ENCODE assay signal across 20 cellular contexts in genomic region chr10:51915031-51915542, GRCh38.
DNase-seq lines count a peak whose midpoint lies in the region; ATAC-seq and TF ChIP-seq lines count a peak whose summit lies in the region.
"Had no signal": no experiment of that assay in that cellular context is flagged by ENCODE, and none has a peak within 500 bp of the region (broad histone marks: within the 10 kb centered on the region; RNA-seq: fewer than 3 reads in every experiment).

No MANE protein-coding gene starts in this region.

- H3K4me1 Mint-ChIP-seq in nephron = peaks cover 46% of the 10 kb centered on the region

- H3K27me3 ChIP-seq in GM23248 (replicated peaks; ENCODE audit: insufficient read depth) (no peaks in the 10 kb centered on the region), esophagus muscularis mucosa (no peaks in the 10 kb centered on the region)
- H3K27me3 ChIP-seq: adrenal gland, gastrocnemius medialis, neutrophil, upper lobe of right lung had no signal

- H4K20me1 ChIP-seq in GM23248 (ENCODE audit: insufficient read depth) = no peaks in the 10 kb centered on the region

- H3K36me3 Mint-ChIP-seq in nephron (ENCODE audit: low read depth) = no peaks in the 10 kb centered on the region

- no peaks in the 10 kb centered on the region for H3K9me2 ChIP-seq in GM23248 (ENCODE audit: insufficient read depth)

- H3K27ac Mint-ChIP-seq in nephron = peak overlapping the region in 2 of 3 experiments; percentile 20 to 66
- H3K27ac Mint-ChIP-seq: T-helper 1 cell treated with Interleukin-12 subunit alpha and Interleukin-12 subunit beta and Interleukin-4 antibody, amounts not matched to agents 30 μg/mL and 1 μg/mL, for 36 hours had no signal

- H3K4me3 Mint-ChIP-seq in nephron = no peak overlapping the region
- H3K4me3 Mint-ChIP-seq: T-helper 1 cell treated with Interleukin-12 subunit alpha and Interleukin-12 subunit beta and Interleukin-4 antibody, amounts not matched to agents 30 μg/mL and 1 μg/mL, for 36 hours had no signal

- H3K9me3 ChIP-seq in GM23248 (ENCODE audit: low read depth) = no peaks in the 10 kb centered on the region
- no peaks in the 10 kb centered on the region for H3K9me3 ChIP-seq in esophagus muscularis mucosa
- H3K9me3 ChIP-seq: adrenal gland, gastrocnemius medialis, neutrophil, upper lobe of right lung had no signal

- TF ChIP-seq EP300 in esophagus muscularis mucosa (IDR thresholded peaks at IDR 0.05) = no peak

- TF ChIP-seq POLR2A in esophagus muscularis mucosa (IDR thresholded peaks at IDR 0.05; ENCODE audit: low read depth) = no peak

- H3K9ac ChIP-seq in GM23248 = no peak overlapping the region

- no peaks in the 10 kb centered on the region for H3K9me3 Mint-ChIP-seq in nephron
- H3K9me3 Mint-ChIP-seq: T-helper 1 cell treated with Interleukin-12 subunit alpha and Interleukin-12 subunit beta and Interleukin-4 antibody, amounts not matched to agents 30 μg/mL and 1 μg/mL, for 36 hours had no signal

- peaks cover 17% of the 10 kb centered on the region; the same call in 1 of the 2 replicates for H3F3A ChIP-seq in GM23248 (ENCODE audit: insufficient read depth)

- H3K4me1 ChIP-seq in GM23248 (ENCODE audit: insufficient read depth) (peaks cover 13% of the 10 kb centered on the region), esophagus muscularis mucosa (no peaks in the 10 kb centered on the region)
- H3K4me1 ChIP-seq: upper lobe of right lung had no signal

- DNase-seq in GM23248 = peak; percentile 45
- DNase-seq in NCI-H69 (lab: John Stamatoyannopoulos, UW) = peak; percentile 25
- peak; percentile 2 for DNase-seq in fibroblast of villous mesenchyme (ENCODE audit: low read depth)
- no peak for DNase-seq in esophagus muscularis mucosa (ENCODE audit: extremely low spot score)
- DNase-seq in NK-92 treated with Interleukin-12 subunit alpha and Interleukin-12 subunit beta, amount 100 ng/mL, for 24 hours (lab: John Stamatoyannopoulos, UW) = no peak
- no peak for DNase-seq in hippocampal formation (lab: John Stamatoyannopoulos, UW)
- DNase-seq: activated CD4-positive, alpha-beta T cell treated with anti-CD3 and anti-CD28 coated beads, Interleukin-2, amount 50 U/mL, for 4 hours; activated CD8-positive, alpha-beta memory T cell treated with anti-CD3 and anti-CD28 coated beads, Interleukin-2, amount 50 U/mL, for 48 hours; activated gamma-delta T cell; adrenal gland; caudate nucleus; dermis blood vessel endothelial cell; gastrocnemius medialis; NCI-H748 treated with DMSO at 0.1 percent for 48 hours; upper lobe of right lung had no signal

- no peaks in the 10 kb centered on the region for H3K79me2 ChIP-seq in GM23248 (ENCODE audit: insufficient read depth)

- TF ChIP-seq CTCF in fibroblast of villous mesenchyme (IDR thresholded peaks at IDR 0.05; ENCODE audit: insufficient read depth, low read depth, low read length) (no peak), nephron (IDR thresholded peaks at IDR 0.05; ENCODE audit: unreplicated experiment in 3 of 3) (no peak), esophagus muscularis mucosa (IDR thresholded peaks at IDR 0.05) (no peak)

- no peak for ATAC-seq in HG02970 (IDR thresholded peaks at IDR 0.05; ENCODE audit: low FRiP score, unreplicated experiment)
- ATAC-seq: gastrocnemius medialis, K562, upper lobe of right lung had no signal

- no peaks in the 10 kb centered on the region for H3K27me3 Mint-ChIP-seq in nephron (ENCODE audit: low read depth)

- in situ Hi-C loops in GM23248 (cut with MboI) = no loop called here

- intact Hi-C loops in esophagus muscularis mucosa (cut with DNase I) = no loop called here

- H3K4me2 ChIP-seq in GM23248 (ENCODE audit: unreplicated experiment) = no peak overlapping the region

- no peak overlapping the region for H3K4me3 ChIP-seq in GM23248
- H3K4me3 ChIP-seq in fibroblast of villous mesenchyme (ENCODE audit: low read depth, low read length) = no peak overlapping the region
- no peak overlapping the region for H3K4me3 ChIP-seq in esophagus muscularis mucosa
- H3K4me3 ChIP-seq: adrenal gland, gastrocnemius medialis, K562, upper lobe of right lung had no signal

- H3K36me3 ChIP-seq in GM23248 (ENCODE audit: low read depth) (no peaks in the 10 kb centered on the region), esophagus muscularis mucosa (no peaks in the 10 kb centered on the region)
- H3K36me3 ChIP-seq: adrenal gland, gastrocnemius medialis, neutrophil, upper lobe of right lung had no signal

- H3K27ac ChIP-seq in GM23248 (no peak overlapping the region), esophagus muscularis mucosa (replicated peaks in 1 of 4) (no peak overlapping the region)
- H3K27ac ChIP-seq: adrenal gland, gastrocnemius medialis, neutrophil, upper lobe of right lung had no signal

- peak overlapping the region; percentile 2; the same call in 1 of the 2 replicates for H2AFZ ChIP-seq in GM23248

- WGBS in GM23248 (ENCODE audit: low coverage in 1 of 2, low lambda C conversion rate in 2 of 2, missing lambda C conversion rate in 2 of 2), 2 experiments = 25 to 39% methylated on average over 1 of the region's 1 CpG
- 93% methylated on average over 1 of the region's 1 CpG for WGBS in esophagus muscularis mucosa

Comparison
In these comparisons a context has a peak if more than half of its experiments do, and no peak if none do; other contexts are left out.
1. DNase-seq: peak in GM23248 (single experiment), NCI-H69 (single experiment) and fibroblast of villous mesenchyme (single experiment); none in esophagus muscularis mucosa (single experiment), NK-92 treated with Interleukin-12 subunit alpha and Interleukin-12 subunit beta, amount 100 ng/mL, for 24 hours (single experiment) and hippocampal formation (0 of 2).